ENCODE assay signal across 15 cellular contexts in the genomic region with DNA sequence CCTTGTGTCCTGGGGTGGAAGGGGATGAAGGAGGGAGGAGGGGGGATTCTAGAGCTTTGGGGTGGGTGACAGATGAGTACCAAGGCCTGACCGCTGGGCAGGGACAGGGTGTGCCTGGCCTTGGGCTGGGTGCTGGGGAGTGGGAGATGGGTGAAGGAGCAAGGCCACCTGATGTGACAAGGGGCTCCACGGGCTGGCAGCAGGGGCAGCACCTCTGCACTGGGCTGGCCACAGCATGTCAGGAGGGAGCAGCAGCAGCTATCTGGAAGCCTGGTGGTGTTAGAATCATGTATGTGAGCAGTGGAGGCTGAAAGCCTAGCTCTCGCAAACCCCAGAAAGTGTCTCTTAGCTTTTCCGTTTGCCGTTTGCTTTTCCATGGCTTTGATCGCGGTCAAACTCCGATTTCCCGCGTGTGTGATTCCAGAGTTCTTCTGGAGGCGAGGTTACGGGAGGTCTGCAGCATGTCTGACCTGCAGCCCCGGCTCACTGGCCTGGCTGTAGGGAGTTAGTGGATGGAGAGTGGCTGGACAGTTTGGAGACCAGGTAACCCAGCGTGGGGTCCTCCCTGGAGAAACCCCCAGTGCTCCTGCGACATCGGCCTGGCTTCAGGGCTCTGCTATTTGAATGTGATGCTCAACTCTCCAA.
DNase-seq lines count a peak whose midpoint lies in the region; ATAC-seq, FAIRE-seq and TF ChIP-seq lines count a peak whose summit lies in the region.
"Had no signal": no experiment of that assay in that cellular context is flagged by ENCODE, and none has a peak within 500 bp of the region (broad histone marks: within the 10 kb centered on the region; RNA-seq: fewer than 3 reads in every experiment).

No MANE protein-coding gene starts in this region.

- H3K27me3 Mint-ChIP-seq in mesothelial cell of epicardium (ENCODE audit: low read depth) = no peaks in the 10 kb centered on the region
- H3K27me3 Mint-ChIP-seq: naive B cell had no signal

- no peak overlapping the region for H2BK12ac ChIP-seq in H1 (ENCODE audit: low read depth, low read length)

- no peaks in the 10 kb centered on the region for H3K27me3 ChIP-seq in IMR-90 (ENCODE audit: control insufficient read depth, insufficient read depth, low read length)
- H3K27me3 ChIP-seq in H1 (replicated peaks in 1 of 4; ENCODE audit: control insufficient read depth in 3 of 4, extremely low read depth in 1 of 4, insufficient read depth in 3 of 4, low read length in 3 of 4) = no peaks in the 10 kb centered on the region
- no peaks in the 10 kb centered on the region for H3K27me3 ChIP-seq in tibial artery
- H3K27me3 ChIP-seq: BE2C had no signal

- H2BK15ac ChIP-seq in IMR-90 (ENCODE audit: low read depth, low read length) (peak overlapping the region; percentile 5; the same call in 2 of the 3 replicates), H1 (ENCODE audit: low read length) (no peak overlapping the region)

- peak overlapping the region; percentile 7; the same call in 1 of the 2 replicates for H3K9ac ChIP-seq in IMR-90 (ENCODE audit: low read depth, low read length)
- peak overlapping the region in 1 of 4 experiments; percentile 8; a peak in 1 of 7 replicates for H3K9ac ChIP-seq in H1 (replicated peaks in 1 of 4; ENCODE audit: extremely low read depth in 1 of 4, low read depth in 3 of 4, low read length in 3 of 4)

- peaks cover 15% of the 10 kb centered on the region for H3K36me3 Mint-ChIP-seq in mesothelial cell of epicardium

- 0 out of 2 replicates have a peak, but pooled peaks cover 2% of the 10 kb centered on the region for H3K23me2 ChIP-seq in H1 (ENCODE audit: low read depth, low read length)

- no peak for TF ChIP-seq EP300 in H1 (IDR thresholded peaks at IDR 0.05; ENCODE audit: borderline replicate concordance in 1 of 2, low read depth in 2 of 2, low read length in 2 of 2)

- no peaks in the 10 kb centered on the region for H3K9me3 Mint-ChIP-seq in mesothelial cell of epicardium
- H3K9me3 Mint-ChIP-seq: naive B cell had no signal

- H2AK9ac ChIP-seq in IMR-90 (replicated peaks; ENCODE audit: low read depth, low read length, poor library complexity) = peak overlapping the region; percentile 52

- in situ Hi-C loops in IMR-90 (cut with MboI; ENCODE audit: low sequenced_read_pairs) = no loop called here

- H3K79me1 ChIP-seq in IMR-90 (ENCODE audit: low read depth in 1 of 2, low read length in 2 of 2) = peaks cover 53 to 81% of the 10 kb centered on the region in 2 experiments
- H3K79me1 ChIP-seq in H1 (ENCODE audit: low read depth, low read length) = peaks cover 23% of the 10 kb centered on the region

- TF ChIP-seq POLR2A in IMR-90 (IDR thresholded peaks at IDR 0.05; ENCODE audit: low read depth, low read length) (no peak), H1 (IDR thresholded peaks at IDR 0.05; ENCODE audit: control extremely low read depth in 1 of 2, low read depth in 2 of 2, low read length in 2 of 2) (no peak)

- no peak for FAIRE-seq in H1 (lab: Jason Lieb, UNC)

- no peak overlapping the region for H3K4me3 Mint-ChIP-seq in mesothelial cell of epicardium

- peak overlapping the region; percentile 46 for H2AFZ ChIP-seq in IMR-90 (replicated peaks; ENCODE audit: low read length, poor library complexity)
- H2AFZ ChIP-seq in H1 (ENCODE audit: low read length) = no peak overlapping the region

- H4K20me1 ChIP-seq in IMR-90 (ENCODE audit: insufficient read depth, low read length) = peaks cover 20% of the 10 kb centered on the region
- peaks cover 10% of the 10 kb centered on the region in 2 experiments for H4K20me1 ChIP-seq in H1 (replicated peaks in 1 of 2; ENCODE audit: control insufficient read depth in 1 of 2, insufficient read depth in 2 of 2, low read length in 2 of 2)

- POLR2A ChIA-PET in IMR-90 (lab: Charles Lee; ENCODE audit: unreplicated experiment) (no interaction called here), H1 (lab: Charles Lee; ENCODE audit: partially characterized antibody) (no interaction called here)

- WGBS in IMR-90 (ENCODE audit: extremely low coverage in 2 of 2, insufficient read length in 1 of 2), 2 experiments = 95% methylated on average over 7 of the region's 16 CpGs; no CpG with 5 or more reads in 1 of the 2 experiments
- WGBS in H1 (ENCODE audit: extremely low coverage in 1 of 2, insufficient coverage in 1 of 2, insufficient read length in 1 of 2, insufficient replicate concordance in 2 of 2, low coverage in 1 of 2, low lambda C conversion rate in 2 of 2, missing lambda C conversion rate in 1 of 2), 2 experiments = 92% methylated on average over 16 of the region's 16 CpGs; no CpG with 5 or more reads in 1 of the 2 experiments

- H4K8ac ChIP-seq in IMR-90 (ENCODE audit: low read depth in 2 of 2, low read length in 2 of 2) (peak overlapping the region; percentile 74 to 83), H1 (ENCODE audit: extremely low read depth, insufficient read depth, low read length) (no peak overlapping the region)

- H3K27ac ChIP-seq in IMR-90 (ENCODE audit: insufficient read depth, low read length) (peak overlapping the region; percentile 44), H1 (ENCODE audit: low read depth, low read length) (no peak overlapping the region), tibial artery (peak overlapping the region; percentile 89 to 92)

- H3K4me1 ChIP-seq in IMR-90 (ENCODE audit: control insufficient read depth, insufficient read depth, low read length) (peaks cover 20% of the 10 kb centered on the region), H1 (replicated peaks in 1 of 4; ENCODE audit: control insufficient read depth in 3 of 4, insufficient read depth in 4 of 4, low read length in 3 of 4) (peaks cover 0 to 6% (median 4%) of the 10 kb centered on the region in 4 experiments; a peak in 5 of 7 replicates), tibial artery (peaks cover 0 to 32% (median 14%) of the 10 kb centered on the region in 4 donors)
- H3K4me1 ChIP-seq: BE2C had no signal

- ATAC-seq in IMR-90 (ENCODE audit: low read depth) (peak; percentile 3; the same call in 1 of the 2 replicates), GM19397 (IDR thresholded peaks at IDR 0.05; ENCODE audit: unreplicated experiment) (no peak), HG03280 (IDR thresholded peaks at IDR 0.05; ENCODE audit: unreplicated experiment) (no peak)

- H3K4me2 ChIP-seq in IMR-90 (ENCODE audit: low read depth, low read length) = no peak overlapping the region; the same call in 1 of the 2 replicates
- H3K4me2 ChIP-seq in H1 (ENCODE audit: insufficient read depth in 1 of 2, low read depth in 2 of 2, low read length in 2 of 2) = no peak overlapping the region

- H3K4me1 Mint-ChIP-seq in mesothelial cell of epicardium = peaks cover 24% of the 10 kb centered on the region

- H2BK5ac ChIP-seq in IMR-90 (ENCODE audit: low read depth, low read length, poor library complexity, severe bottlenecking) (peak overlapping the region; percentile 74), H1 (ENCODE audit: low read depth, low read length) (peak overlapping the region; percentile 71)

- intact Hi-C loops in IMR-90 (cut with micrococcal nuclease) (loop anchor here (5.0 to 10.0 kb wide), 2 partner anchors 40 to 122 kb away; no protein-coding TSS in a partner anchor), tibial artery (cut with DNase I; ENCODE audit: low total_unique reads) (loop anchor here (5.0 kb wide), 1 partner anchor 35 kb away; no protein-coding TSS in a partner anchor)

- H3K79me2 ChIP-seq in H1 (ENCODE audit: control insufficient read depth in 1 of 2, insufficient read depth in 2 of 2, low read length in 2 of 2) = peaks cover 0 to 83% of the 10 kb centered on the region in 2 experiments; a peak in 2 of 4 replicates

- peak overlapping the region; percentile 83 for H4K91ac ChIP-seq in IMR-90 (ENCODE audit: insufficient read depth, low read depth, low read length)
- H4K91ac ChIP-seq in H1 (replicated peaks; ENCODE audit: insufficient read length, low read length) = no peak overlapping the region

- H3K56ac ChIP-seq in IMR-90 (ENCODE audit: extremely low read depth, insufficient read depth, low read length) (no peak overlapping the region; the same call in 1 of the 2 replicates), H1 (replicated peaks; ENCODE audit: insufficient read length, low read depth, low read length) (no peak overlapping the region)

- H3K14ac ChIP-seq in IMR-90 (replicated peaks; ENCODE audit: low read depth, low read length) (peak overlapping the region; percentile 88), H1 (ENCODE audit: insufficient read length) (no peak overlapping the region)

- H3K4ac ChIP-seq in IMR-90 (ENCODE audit: low read depth, low read length) = peak overlapping the region; percentile 88
- H3K4ac ChIP-seq in H1 (replicated peaks; ENCODE audit: insufficient read length, low read depth, low read length) = no peak overlapping the region

- no peak for TF ChIP-seq CTCF in IMR-90 (conservative IDR thresholded peaks at IDR 0.05; ENCODE audit: low read depth, low read length)
- no peak for TF ChIP-seq CTCF in H1 (IDR thresholded peaks at IDR 0.05; ENCODE audit: control extremely low read depth in 1 of 3, insufficient read depth in 1 of 3, low read depth in 1 of 3, low read length in 3 of 3)
- TF ChIP-seq CTCF in mesothelial cell of epicardium (IDR thresholded peaks at IDR 0.05; ENCODE audit: unreplicated experiment) = no peak
- no peak for TF ChIP-seq CTCF in tibial artery (IDR thresholded peaks at IDR 0.05)

- H2BK120ac ChIP-seq in IMR-90 (ENCODE audit: low read depth, low read length) = peak overlapping the region; percentile 88
- no peak overlapping the region for H2BK120ac ChIP-seq in H1 (replicated peaks; ENCODE audit: low read depth, low read length)

- CTCF ChIA-PET in IMR-90 (lab: Yijun Ruan, JAX) (no interaction called here), H1 (lab: Charles Lee; ENCODE audit: partially characterized antibody) (interaction anchor here (0.6 to 1.1 kb wide), 2 partner anchors 41 to 52 kb away, joined by 3 to 5 read pairs; no protein-coding TSS in a partner anchor)

- peaks cover 29% of the 10 kb centered on the region for H3K9me1 ChIP-seq in IMR-90 (ENCODE audit: insufficient read depth, low read length)

- H2BK20ac ChIP-seq in IMR-90 (ENCODE audit: low read depth, low read length) = peak overlapping the region; percentile 80
- no peak overlapping the region; the same call in 1 of the 2 replicates for H2BK20ac ChIP-seq in H1 (ENCODE audit: low read length)

- H3K23ac ChIP-seq in IMR-90 (ENCODE audit: low read depth, low read length) (peak overlapping the region; percentile 66), H1 (ENCODE audit: insufficient read length) (no peak overlapping the region)

- H3K18ac ChIP-seq in IMR-90 (ENCODE audit: low read depth, low read length) (peak overlapping the region; percentile 62), H1 (ENCODE audit: extremely low read depth, low read length) (no peak overlapping the region; the same call in 1 of the 2 replicates)

- no TSS peak for BruUV-seq in IMR-90 (replicated peaks; lab: Mats Ljungman, UMichigan)

- peak overlapping the region; percentile 94 for H2AK5ac ChIP-seq in IMR-90 (ENCODE audit: low read depth, low read length)
- no peak overlapping the region for H2AK5ac ChIP-seq in H1 (ENCODE audit: low read depth, low read length)

- H3K4me3 ChIP-seq in IMR-90 (ENCODE audit: insufficient read depth, low read depth, low read length) = no peak overlapping the region
- no peak overlapping the region for H3K4me3 ChIP-seq in H1 (ENCODE audit: extremely low read depth in 1 of 4, insufficient read depth in 2 of 4, low read depth in 3 of 4, low read length in 4 of 4)
- no peak overlapping the region for H3K4me3 ChIP-seq in tibial artery

- dilution Hi-C loops in IMR-90 (cut with HindIII; ENCODE audit: low sequenced_read_pairs, unreplicated experiment) = no loop called here

- DNase-seq in IMR-90 (no peak), H1 (ENCODE audit: low read depth in 1 of 2, low spot score in 2 of 2) (no peak), mesothelial cell of epicardium (ENCODE audit: low spot score in 2 of 2, unreplicated experiment in 2 of 2) (no peak), tibial artery (no peak), kidney glomerular epithelial cell (lab: John Stamatoyannopoulos, UW) (no peak)
- DNase-seq: activated CD4-positive, alpha-beta T cell treated with anti-CD3 and anti-CD28 coated beads for 48 hours; activated T-cell treated with anti-CD3 and anti-CD28 coated beads for 4 hours; BE2C; DMS53; glutamatergic neuron; naive B cell; NCI-H2171; stimulated activated CD4-positive, alpha-beta T cell treated with anti-CD3 and anti-CD28 coated beads, Interleukin-4, amount 100 ng/mL, for 24 hours had no signal

- peak overlapping the region; percentile 43 for H3K27ac Mint-ChIP-seq in mesothelial cell of epicardium

- H3K36me3 ChIP-seq in IMR-90 (ENCODE audit: control insufficient read depth, insufficient read depth, low read length) (peaks cover 17% of the 10 kb centered on the region), H1 (ENCODE audit: control insufficient read depth in 2 of 4, insufficient read depth in 4 of 4, low read length in 3 of 4) (peaks cover 0 to 6% (median 1%) of the 10 kb centered on the region in 4 experiments; a peak in 3 of 8 replicates), tibial artery (peaks cover under 1 to 21% (median 10%) of the 10 kb centered on the region in 3 donors)

- no peak for TF ChIP-seq RAD21 in IMR-90 (IDR thresholded peaks at IDR 0.05; ENCODE audit: low read length)
- no peak for TF ChIP-seq RAD21 in H1 (IDR thresholded peaks at IDR 0.05 in 1 of 2, conservative IDR thresholded peaks at IDR 0.05 in 1 of 2; ENCODE audit: low read depth in 2 of 2, low read length in 2 of 2)

- H3K9me3 ChIP-seq in IMR-90 (ENCODE audit: control insufficient read depth, insufficient read depth, low read length) = no peaks in the 10 kb centered on the region
- no peaks in the 10 kb centered on the region for H3K9me3 ChIP-seq in H1 (ENCODE audit: insufficient read depth in 2 of 2, low read depth in 1 of 2, low read length in 1 of 2)
- no peaks in the 10 kb centered on the region for H3K9me3 ChIP-seq in tibial artery
- H3K9me3 ChIP-seq: BE2C had no signal

- peak overlapping the region; percentile 46 for H4K5ac ChIP-seq in IMR-90 (ENCODE audit: low read depth, low read length)
- H4K5ac ChIP-seq in H1 (ENCODE audit: insufficient read length, low read depth, low read length) = no peak overlapping the region
